Comparison of ENCODE assay signal across 20 cellular contexts in the genomic region with DNA sequence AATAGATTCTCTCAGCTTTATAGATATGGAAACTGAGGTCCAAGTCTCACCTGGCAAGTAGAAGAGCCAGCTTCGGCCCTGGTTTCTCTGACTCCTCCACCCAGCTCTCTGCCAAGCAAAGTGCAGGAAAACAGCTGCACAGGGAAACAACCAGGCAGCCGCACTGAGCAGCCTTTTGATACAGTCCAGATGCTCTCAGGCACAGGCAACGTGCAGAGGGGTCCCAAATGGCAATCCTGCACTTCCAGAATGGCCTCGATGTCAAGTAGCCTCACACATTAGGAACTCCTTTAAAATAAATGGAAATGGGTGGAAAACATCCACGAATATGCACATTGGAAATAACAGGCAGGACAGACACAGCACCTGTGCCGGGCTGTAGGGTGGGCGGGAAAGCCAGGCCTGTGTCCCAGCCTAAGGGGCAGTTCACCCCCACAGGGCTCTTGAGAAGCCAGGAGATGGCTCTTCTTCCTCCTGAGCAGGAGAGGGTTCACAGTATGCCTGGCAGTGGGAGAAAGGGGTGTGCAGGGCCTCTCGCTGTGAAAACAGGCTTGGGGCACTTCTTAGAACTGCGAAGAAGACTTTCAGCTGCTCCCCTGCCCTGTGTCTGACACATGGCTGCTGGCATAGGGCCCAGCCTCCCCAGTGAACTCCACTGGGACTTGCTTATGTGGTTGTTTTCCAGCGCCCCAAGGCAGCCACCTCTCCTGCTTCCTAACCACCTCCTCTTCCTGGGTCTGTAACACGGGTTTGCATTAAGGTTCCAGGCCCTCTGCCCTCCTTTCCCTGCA.
DNase-seq lines count a peak whose midpoint lies in the region; ATAC-seq, FAIRE-seq and TF ChIP-seq lines count a peak whose summit lies in the region.
"Had no signal": no experiment of that assay in that cellular context is flagged by ENCODE, and none has a peak within 500 bp of the region (broad histone marks: within the 10 kb centered on the region; RNA-seq: fewer than 3 reads in every experiment).

No MANE protein-coding gene starts in this region.

- H3K27me3 ChIP-seq in DND-41 (ENCODE audit: insufficient read depth, low read length, poor library complexity) (peaks cover 6% of the 10 kb centered on the region), H7 (ENCODE audit: control insufficient read depth, insufficient read depth, low read length) (no peaks in the 10 kb centered on the region; the same call in 1 of the 2 replicates), SJCRH30 (peaks cover 35% of the 10 kb centered on the region)

- H2AFZ ChIP-seq in DND-41 (ENCODE audit: low read depth, low read length), result no peak overlapping the region

- H3K27ac ChIP-seq in DND-41 (ENCODE audit: low read length) (no peak overlapping the region), SJCRH30 (no peak overlapping the region), kidney (ENCODE audit: low read depth in 2 of 2, low read length in 2 of 2) (no peak overlapping the region)
- H3K27ac ChIP-seq: coronary artery, heart right ventricle, SK-N-MC had no signal

- DNase-seq in DND-41 (no peak), H7 (peak; percentile 30), SJCRH30 (peak; percentile 63 to 67), kidney (peak; percentile 43), T-helper 1 cell (no peak), KG1 (lab: John Stamatoyannopoulos, UW) (no peak), GF-D8 (lab: John Stamatoyannopoulos, UW) (no peak), GM12892 (ENCODE audit: insufficient read length) (no peak)
- DNase-seq: activated CD4-positive, alpha-beta memory T cell treated with anti-CD3 and anti-CD28 coated beads, Interleukin-2, amount 10 ng/mL, durations not matched to agents 7 days and 5 days; amniotic stem cell; DMS79 treated with DMSO at 0.1 percent for 48 hours; erythroblast; heart right ventricle; kidney glomerular epithelial cell; MM.1S; stimulated activated naive CD8-positive, alpha-beta T cell treated with anti-CD3 and anti-CD28 coated beads, Interleukin-15, amount 100 ng/mL, for 72 hours had no signal

- H3K9me3 ChIP-seq in DND-41 (ENCODE audit: insufficient read depth, low read length, severe bottlenecking) (no peaks in the 10 kb centered on the region), SJCRH30 (replicated peaks) (no peaks in the 10 kb centered on the region), kidney (ENCODE audit: control insufficient read depth in 1 of 2, low read length in 2 of 2) (no peaks in the 10 kb centered on the region)
- H3K9me3 ChIP-seq: heart right ventricle had no signal

- no peak for TF ChIP-seq POLR2A in GM12892 (IDR thresholded peaks at IDR 0.05; ENCODE audit: low read depth, low read length)

- H3K9ac ChIP-seq in DND-41 (ENCODE audit: low read depth, low read length) (no peak overlapping the region), kidney (ENCODE audit: low read length in 2 of 2) (no peak overlapping the region)

- TF ChIP-seq CTCF in DND-41 (IDR thresholded peaks at IDR 0.05; ENCODE audit: borderline replicate concordance, extremely low read depth, low read length, poor library complexity, severe bottlenecking) (no peak), kidney (IDR thresholded peaks at IDR 0.05; ENCODE audit: borderline replicate concordance, extremely low read depth, insufficient read depth) (no peak)

- FAIRE-seq in kidney (lab: Jason Lieb, UNC) (no peak), GM12892 (lab: Jason Lieb, UNC) (no peak)
- FAIRE-seq: HTR-8/SVneo had no signal

- intact Hi-C loops in kidney (cut with DNase I), result no loop called here

- no peaks in the 10 kb centered on the region for H3K79me2 ChIP-seq in DND-41 (ENCODE audit: insufficient read depth, low read length)

- no peaks in the 10 kb centered on the region for H3K4me1 ChIP-seq in DND-41 (ENCODE audit: insufficient read depth, low read length)
- 0 out of 2 replicates have a peak, but pooled peaks cover 4% of the 10 kb centered on the region for H3K4me1 ChIP-seq in SJCRH30
- no peaks in the 10 kb centered on the region for H3K4me1 ChIP-seq in kidney (ENCODE audit: control insufficient read depth in 1 of 2, insufficient read depth in 1 of 2, low read depth in 1 of 2, low read length in 2 of 2)

- H4K20me1 ChIP-seq in DND-41 (ENCODE audit: insufficient read depth, low read length), result no peaks in the 10 kb centered on the region

- ATAC-seq in DND-41 (ENCODE audit: insufficient read depth, low read depth), result 0 out of 3 replicates have a peak, but pooled peaks have one; percentile 27
- ATAC-seq: heart right ventricle; stimulated activated naive CD8-positive, alpha-beta T cell treated with anti-CD3 and anti-CD28 coated beads, Interleukin-15, amount 100 ng/mL, for 72 hours had no signal

- no peak overlapping the region for H3K4me3 ChIP-seq in DND-41 (ENCODE audit: low read depth in 1 of 2, low read length in 2 of 2)
- no peak overlapping the region for H3K4me3 ChIP-seq in H7 (ENCODE audit: insufficient read depth, low read depth, low read length)
- no peak overlapping the region for H3K4me3 ChIP-seq in SJCRH30
- H3K4me3 ChIP-seq in kidney (ENCODE audit: low read length in 2 of 2), result no peak overlapping the region
- H3K4me3 ChIP-seq: coronary artery, heart right ventricle, SK-N-MC, smooth muscle cell had no signal

- no peak overlapping the region for H3K4me2 ChIP-seq in DND-41 (ENCODE audit: insufficient read depth, low read length)
- H3K4me2 ChIP-seq: smooth muscle cell had no signal

- H3K36me3 ChIP-seq in DND-41 (ENCODE audit: insufficient read depth, low read length) (no peaks in the 10 kb centered on the region), H7 (replicated peaks; ENCODE audit: control insufficient read depth, insufficient read depth, low read length) (no peaks in the 10 kb centered on the region), SJCRH30 (no peaks in the 10 kb centered on the region), kidney (ENCODE audit: control insufficient read depth in 1 of 2, insufficient read depth in 2 of 2, low read length in 2 of 2) (no peaks in the 10 kb centered on the region)
- H3K36me3 ChIP-seq: heart right ventricle had no signal

Comparison
In these comparisons a context has a peak if more than half of its experiments do, and no peak if none do; other contexts are left out.
1. DNase-seq: peak in H7 (single experiment), SJCRH30 (2 of 2) and kidney (single experiment); none in DND-41 (single experiment), T-helper 1 cell (0 of 5), KG1 (single experiment), GF-D8 (single experiment) and GM12892 (single experiment).